ENCODE assay signal across 12 cellular contexts in the genomic region with DNA sequence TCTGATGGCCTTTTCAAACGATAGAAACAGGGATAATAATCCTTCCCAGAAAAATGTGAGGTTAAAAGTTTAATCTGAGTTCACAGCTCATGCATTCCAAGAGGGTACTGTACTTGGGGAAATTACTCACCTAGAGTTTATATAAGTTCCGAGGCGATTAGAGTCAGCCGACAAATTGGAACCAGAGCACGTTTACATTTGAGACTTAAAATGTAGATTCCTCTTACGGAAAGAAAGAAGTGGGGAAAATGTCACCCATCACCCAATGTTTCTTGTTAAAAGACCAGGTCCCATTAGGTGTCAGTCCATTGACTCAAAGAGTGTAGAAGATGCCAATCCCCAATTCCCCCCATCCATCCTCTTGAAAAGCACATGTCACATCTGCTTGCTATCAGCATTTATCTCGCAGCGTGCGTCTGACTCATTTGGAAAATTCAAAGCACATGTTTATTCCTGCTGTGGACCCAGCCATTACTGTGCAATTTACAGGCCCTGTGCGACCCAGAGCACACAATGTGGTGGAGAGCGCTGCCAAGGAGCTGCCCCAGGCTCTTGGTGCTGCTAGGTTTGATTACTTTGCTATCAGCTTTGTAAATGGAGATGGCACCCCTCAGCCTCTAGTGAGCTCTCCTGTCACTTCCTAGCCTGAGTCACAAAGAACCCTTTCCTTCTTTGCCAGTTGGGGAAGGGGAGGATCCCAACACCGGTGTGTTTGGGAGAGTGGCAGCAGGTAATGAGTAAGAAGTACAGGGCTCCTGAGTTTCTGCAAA.
A peak's percentile ranks its signal among the peaks of the same experiment; 100 is the strongest.
DNase-seq lines count a peak whose midpoint lies in the region; ATAC-seq, FAIRE-seq and TF ChIP-seq lines count a peak whose summit lies in the region.
"Had no signal": no experiment of that assay in that cellular context is flagged by ENCODE, and none has a peak within 500 bp of the region (broad histone marks: within the 10 kb centered on the region; RNA-seq: fewer than 3 reads in every experiment).

No MANE protein-coding gene starts in this region.

- TF ChIP-seq CTCF in AG09319 (IDR thresholded peaks at IDR 0.05; ENCODE audit: low read depth, low read length), result no peak
- no peak for TF ChIP-seq CTCF in endothelial cell of umbilical vein (IDR thresholded peaks at IDR 0.05; ENCODE audit: extremely low read depth in 1 of 2, insufficient read depth in 1 of 2, low read depth in 1 of 2, low read length in 2 of 2)
- no peak for TF ChIP-seq CTCF in nephron (IDR thresholded peaks at IDR 0.05; ENCODE audit: unreplicated experiment in 3 of 3)

- peaks cover 15% of the 10 kb centered on the region for H3K4me1 ChIP-seq in endothelial cell of umbilical vein (ENCODE audit: control insufficient read depth, extremely low read depth, insufficient read depth, low read length)

- CTCF ChIA-PET in endothelial cell of umbilical vein (lab: Charles Lee), result no interaction called here

- no peaks in the 10 kb centered on the region for H3K36me3 Mint-ChIP-seq in nephron (ENCODE audit: low read depth)
- H3K36me3 Mint-ChIP-seq: CD8-positive, alpha-beta T cell had no signal

- H3K9ac ChIP-seq in endothelial cell of umbilical vein (replicated peaks; ENCODE audit: extremely low read depth, insufficient read depth, low read length), result peak overlapping the region; percentile 32

- POLR2A ChIA-PET in endothelial cell of umbilical vein (lab: Charles Lee), result no interaction called here

- intact Hi-C loops in endothelial cell of umbilical vein (cut with micrococcal nuclease), result no loop called here

- no peaks in the 10 kb centered on the region for H3K9me3 ChIP-seq in endothelial cell of umbilical vein (replicated peaks; ENCODE audit: control insufficient read depth, insufficient read depth, low read length)

- DNase-seq in AG09319 (ENCODE audit: extremely low read depth, low read depth) (peak; percentile 90), NCI-H2081 treated with DMSO at 0.1 percent for 48 hours (lab: John Stamatoyannopoulos, UW) (peak; percentile 90), endothelial cell of umbilical vein (ENCODE audit: low read depth, low spot score) (peak; percentile 86), D341Med (ENCODE audit: low spot score) (no peak)
- DNase-seq in effector CD8-positive, alpha-beta T cell (lab: John Stamatoyannopoulos, UW), result no peak
- DNase-seq: CD8-positive, alpha-beta T cell; hippocampal formation had no signal

- no peaks in the 10 kb centered on the region for H3K27me3 ChIP-seq in endothelial cell of umbilical vein (ENCODE audit: control insufficient read depth in 2 of 2, insufficient read depth in 2 of 2, low read length in 2 of 2)

- TF ChIP-seq POLR2A in endothelial cell of umbilical vein (IDR thresholded peaks at IDR 0.05; ENCODE audit: low read depth, low read length), result no peak

- no peak overlapping the region for H3K4me3 ChIP-seq in endothelial cell of umbilical vein (replicated peaks in 1 of 3; ENCODE audit: insufficient read depth in 1 of 3, low read depth in 1 of 3, low read length in 3 of 3)

- no TSS peak for BruUV-seq in endothelial cell of umbilical vein (replicated peaks; lab: Mats Ljungman, UMichigan)

- dilution Hi-C loops in endothelial cell of umbilical vein (cut with MboI; ENCODE audit: extremely low pct_ligation_motif_present, low sequenced_read_pairs), result no loop called here

- H3K27ac ChIP-seq in endothelial cell of umbilical vein (ENCODE audit: insufficient read depth, low read depth, low read length), result peak overlapping the region; percentile 37

- FAIRE-seq in endothelial cell of umbilical vein (lab: Jason Lieb, UNC), result peak; percentile 82

- H3K9me3 Mint-ChIP-seq in nephron, result no peaks in the 10 kb centered on the region
- H3K9me3 Mint-ChIP-seq: CD8-positive, alpha-beta T cell had no signal

- no peaks in the 10 kb centered on the region for H3K36me3 ChIP-seq in endothelial cell of umbilical vein (ENCODE audit: control insufficient read depth in 2 of 2, extremely low read depth in 1 of 2, insufficient read depth in 2 of 2, low read length in 2 of 2)

- H3K27me3 Mint-ChIP-seq in nephron (ENCODE audit: low read depth), result peaks cover 4% of the 10 kb centered on the region
- H3K27me3 Mint-ChIP-seq: progenitor cell of endocrine pancreas had no signal

- no peak for ATAC-seq in HG03139 (IDR thresholded peaks at IDR 0.05; ENCODE audit: unreplicated experiment)
- ATAC-seq in HG03196 (IDR thresholded peaks at IDR 0.05; ENCODE audit: unreplicated experiment), result no peak
- ATAC-seq: CD8-positive, alpha-beta T cell; HCT116 had no signal

- peak overlapping the region; percentile 33 for H2AFZ ChIP-seq in endothelial cell of umbilical vein (ENCODE audit: low read depth, low read length)

- no peak overlapping the region for H3K4me3 Mint-ChIP-seq in nephron
- H3K4me3 Mint-ChIP-seq: CD8-positive, alpha-beta T cell had no signal

- peak overlapping the region; percentile 39 for H3K4me2 ChIP-seq in endothelial cell of umbilical vein (ENCODE audit: insufficient read depth, low read length)

- H3K27ac Mint-ChIP-seq in nephron, result peak overlapping the region; percentile 44 to 68 (median 46)
- H3K27ac Mint-ChIP-seq: CD8-positive, alpha-beta T cell; progenitor cell of endocrine pancreas had no signal

- H3K9me1 ChIP-seq in endothelial cell of umbilical vein (replicated peaks; ENCODE audit: control insufficient read depth, extremely low read depth, insufficient read depth, low read length), result no peaks in the 10 kb centered on the region

- H3K4me1 Mint-ChIP-seq in nephron, result peaks cover 69% of the 10 kb centered on the region

- H3K79me2 ChIP-seq in endothelial cell of umbilical vein (ENCODE audit: control insufficient read depth, insufficient read depth, low read length), result no peaks in the 10 kb centered on the region

- no peaks in the 10 kb centered on the region for H4K20me1 ChIP-seq in endothelial cell of umbilical vein (replicated peaks; ENCODE audit: control insufficient read depth, extremely low read depth, insufficient read depth, low read length)

TF ChIP-seq in endothelial cell of umbilical vein, 7 proteins besides CTCF, POLR2A, EP300 and RAD21:
- TF ChIP-seq POLR2AphosphoS5 (IDR thresholded peaks at IDR 0.05; ENCODE audit: insufficient read depth, low read depth, low read length) (peak; percentile 13), EZH2 (IDR thresholded peaks at IDR 0.05; ENCODE audit: borderline replicate concordance, low read depth, low read length, severe bottlenecking) (no peak), FOS (IDR thresholded peaks at IDR 0.05; ENCODE audit: borderline replicate concordance, insufficient read depth, low read length) (peak; percentile 63), JUN (IDR thresholded peaks at IDR 0.05; ENCODE audit: borderline replicate concordance, insufficient read depth, insufficient read length, low read depth) (peak; percentile 5), GATA2 (IDR thresholded peaks at IDR 0.05; ENCODE audit: insufficient read depth, insufficient read length, low read depth, low read length) (peak; percentile 83), MYC (IDR thresholded peaks at IDR 0.05; ENCODE audit: low read depth, low read length) (no peak)
- TF ChIP-seq, protein P1, sequence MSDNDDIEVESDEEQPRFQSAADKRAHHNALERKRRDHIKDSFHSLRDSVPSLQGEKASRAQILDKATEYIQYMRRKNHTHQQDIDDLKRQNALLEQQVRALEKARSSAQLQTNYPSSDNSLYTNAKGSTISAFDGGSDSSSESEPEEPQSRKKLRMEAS (IDR thresholded peaks at IDR 0.05; ENCODE audit: insufficient read depth, insufficient read length), result peak; percentile 74

Comparison
In these comparisons a context has a peak if more than half of its experiments do, and no peak if none do; other contexts are left out.
1. DNase-seq: peak in AG09319 (single experiment), NCI-H2081 treated with DMSO at 0.1 percent for 48 hours (single experiment) and endothelial cell of umbilical vein (single experiment); none in effector CD8-positive, alpha-beta T cell (single experiment) and D341Med (single experiment).